In genomic region chr22:36415415-36416168, GRCh38 we compare ENCODE assay signal across 20 cellular contexts. TPM values are rescaled to one million over a fixed set of nuclear protein-coding genes. Genes with fewer than 3 reads are reported as not detected.
A peak's percentile ranks its signal among the peaks of the same experiment; 100 is the strongest.
DNase-seq lines count a peak whose midpoint lies in the region; ATAC-seq and TF ChIP-seq lines count a peak whose summit lies in the region.
"Had no signal": no experiment of that assay in that cellular context is flagged by ENCODE, and none has a peak within 500 bp of the region (broad histone marks: within the 10 kb centered on the region; RNA-seq: fewer than 3 reads in every experiment).

No MANE protein-coding gene starts in this region.

- POLR2A ChIA-PET in MCF 10A (lab: Yijun Ruan, JAX): interaction anchor here (0.9 to 2.1 kb wide), 4 partner anchors 10 to 66 kb away, joined by 3 to 11 read pairs (median 3); partner anchors contain the start of genes MYH9 and TXN2
- POLR2A ChIA-PET in CD8-positive, alpha-beta memory T cell (lab: Charles Lee): interaction anchor here (0.6 to 1.0 kb wide), 3 partner anchors 10 to 89 kb away, joined by 3 to 5 read pairs (median 4); no protein-coding TSS in a partner anchor

- DNase-seq in breast epithelium (ENCODE audit: low spot score in 2 of 2): no peak
- DNase-seq in MCF 10A (ENCODE audit: unreplicated experiment): no peak
- peak; percentile 16 for DNase-seq in fibroblast of mammary gland (ENCODE audit: low read depth)
- no peak for DNase-seq in activated T-helper 1 cell treated with anti-CD3 and anti-CD28 coated beads, Interleukin-12 subunit alpha, Interleukin-12 subunit beta, Interleukin-2, Interleukin-4 antibody, amounts not matched to agents 30 ng/mL and 10 ng/mL and 1 ng/mL, durations not matched to agents 14 hours and 24 hours and 36 hours (ENCODE audit: low spot score)
- DNase-seq in CD8-positive, alpha-beta memory T cell: no peak
- DNase-seq: activated CD4-positive, alpha-beta T cell treated with anti-CD3 and anti-CD28 coated beads for 36 hours; hippocampal formation; NCI-H1436 treated with DMSO at 0.1 percent for 48 hours; NCI-H774; PC-3; psoas muscle; stimulated activated CD4-positive, alpha-beta T cell treated with anti-CD3 and anti-CD28 coated beads, Interleukin-4, amount 100 ng/mL, for 24 hours had no signal

- H3K9me3 Mint-ChIP-seq in MCF 10A (ENCODE audit: unreplicated experiment): no peaks in the 10 kb centered on the region
- H3K9me3 Mint-ChIP-seq in stimulated activated memory B cell treated with anti-CD40 and anti-IgM and Interleukin-4, amounts not matched to agents 10 μg/mL and 1 μg/mL and 100 μg/mL, for 72 hours: no peaks in the 10 kb centered on the region
- H3K9me3 Mint-ChIP-seq in activated T-helper 1 cell treated with anti-CD3 and anti-CD28 coated beads, Interleukin-12 subunit alpha, Interleukin-12 subunit beta, Interleukin-2, Interleukin-4 antibody, amounts not matched to agents 30 ng/mL and 10 ng/mL and 1 ng/mL, durations not matched to agents 14 hours and 24 hours and 36 hours: no peaks in the 10 kb centered on the region
- H3K9me3 Mint-ChIP-seq in CD8-positive, alpha-beta memory T cell: no peaks in the 10 kb centered on the region
- H3K9me3 Mint-ChIP-seq: activated T-helper 2 cell treated with anti-CD3 and anti-CD28 coated beads, Interferon-gamma antibody, Interleukin-2, Interleukin-4, amounts not matched to agents 10 μg/mL and 5 μg/mL and 100 μg/mL, durations not matched to agents 14 hours and 24 hours and 36 hours; CD14-positive monocyte had no signal

- TF ChIP-seq CTCF in breast epithelium (IDR thresholded peaks at IDR 0.05) (no peak), MCF 10A (IDR thresholded peaks at IDR 0.05; ENCODE audit: unreplicated experiment) (no peak), OCI-LY1 (IDR thresholded peaks at IDR 0.05; ENCODE audit: low read length) (no peak), fibroblast of mammary gland (conservative IDR thresholded peaks at IDR 0.05; ENCODE audit: control insufficient read depth, insufficient read depth, low read depth, low read length) (no peak)

- no TSS peak for BruUV-seq in MCF 10A (replicated peaks; lab: Mats Ljungman, UMichigan)

- CTCF ChIA-PET in MCF 10A (lab: Yijun Ruan, JAX): interaction anchor here (0.6 to 0.7 kb wide), 2 partner anchors 14 to 43 kb away, joined by 4 read pairs; no protein-coding TSS in a partner anchor
- CTCF ChIA-PET in CD8-positive, alpha-beta memory T cell (lab: Charles Lee): interaction anchor here (0.8 to 1.6 kb wide), 5 partner anchors 18 to 81 kb away, joined by 3 to 4 read pairs (median 3); no protein-coding TSS in a partner anchor

- no peaks in the 10 kb centered on the region for H3K9me2 ChIP-seq in OCI-LY1 (ENCODE audit: low read depth, low read length)

- H3K9me3 ChIP-seq in breast epithelium (no peaks in the 10 kb centered on the region), OCI-LY1 (ENCODE audit: low read length) (no peaks in the 10 kb centered on the region)
- no peaks in the 10 kb centered on the region for H3K9me3 ChIP-seq in CD8-positive, alpha-beta memory T cell (ENCODE audit: low read length)
- H3K9me3 ChIP-seq: psoas muscle had no signal

- H3K36me3 Mint-ChIP-seq in MCF 10A (ENCODE audit: insufficient read depth, unreplicated experiment): no peaks in the 10 kb centered on the region
- no peaks in the 10 kb centered on the region for H3K36me3 Mint-ChIP-seq in stimulated activated memory B cell treated with anti-CD40 and anti-IgM and Interleukin-4, amounts not matched to agents 10 μg/mL and 1 μg/mL and 100 μg/mL, for 72 hours
- H3K36me3 Mint-ChIP-seq in activated T-helper 1 cell treated with anti-CD3 and anti-CD28 coated beads, Interleukin-12 subunit alpha, Interleukin-12 subunit beta, Interleukin-2, Interleukin-4 antibody, amounts not matched to agents 30 ng/mL and 10 ng/mL and 1 ng/mL, durations not matched to agents 14 hours and 24 hours and 36 hours (ENCODE audit: low read depth): no peaks in the 10 kb centered on the region
- no peaks in the 10 kb centered on the region for H3K36me3 Mint-ChIP-seq in CD8-positive, alpha-beta memory T cell
- H3K36me3 Mint-ChIP-seq: CD14-positive monocyte had no signal

- no peaks in the 10 kb centered on the region for H3K27me3 Mint-ChIP-seq in MCF 10A (ENCODE audit: insufficient read depth, unreplicated experiment)
- H3K27me3 Mint-ChIP-seq in stimulated activated memory B cell treated with anti-CD40 and anti-IgM and Interleukin-4, amounts not matched to agents 10 μg/mL and 1 μg/mL and 100 μg/mL, for 72 hours: no peaks in the 10 kb centered on the region
- H3K27me3 Mint-ChIP-seq in activated T-helper 1 cell treated with anti-CD3 and anti-CD28 coated beads, Interleukin-12 subunit alpha, Interleukin-12 subunit beta, Interleukin-2, Interleukin-4 antibody, amounts not matched to agents 30 ng/mL and 10 ng/mL and 1 ng/mL, durations not matched to agents 14 hours and 24 hours and 36 hours (ENCODE audit: insufficient read depth): no peaks in the 10 kb centered on the region
- H3K27me3 Mint-ChIP-seq in CD8-positive, alpha-beta memory T cell: no peaks in the 10 kb centered on the region
- H3K27me3 Mint-ChIP-seq: activated CD4-positive, alpha-beta T cell treated with anti-CD3 and anti-CD28 coated beads for 36 hours had no signal

- H3K27ac ChIP-seq in breast epithelium: peak overlapping the region; percentile 33 to 50
- H3K27ac ChIP-seq in OCI-LY1 (ENCODE audit: low read depth, low read length, poor library complexity, severe bottlenecking): peak overlapping the region; percentile 53
- no peak overlapping the region for H3K27ac ChIP-seq in CD8-positive, alpha-beta memory T cell (ENCODE audit: low read depth, low read length)
- H3K27ac ChIP-seq: coronary artery, psoas muscle, SK-N-MC had no signal

- H3K27ac Mint-ChIP-seq in MCF 10A (ENCODE audit: low read depth, unreplicated experiment): no peak overlapping the region
- peak overlapping the region; percentile 37 for H3K27ac Mint-ChIP-seq in stimulated activated memory B cell treated with anti-CD40 and anti-IgM and Interleukin-4, amounts not matched to agents 10 μg/mL and 1 μg/mL and 100 μg/mL, for 72 hours
- H3K27ac Mint-ChIP-seq in activated T-helper 1 cell treated with anti-CD3 and anti-CD28 coated beads, Interleukin-12 subunit alpha, Interleukin-12 subunit beta, Interleukin-2, Interleukin-4 antibody, amounts not matched to agents 30 ng/mL and 10 ng/mL and 1 ng/mL, durations not matched to agents 14 hours and 24 hours and 36 hours: no peak overlapping the region
- H3K27ac Mint-ChIP-seq in CD8-positive, alpha-beta memory T cell: peak overlapping the region in 4 of 8 donors; percentile 23 to 77 (median 47)
- H3K27ac Mint-ChIP-seq: activated CD4-positive, alpha-beta T cell treated with anti-CD3 and anti-CD28 coated beads for 36 hours; activated T-helper 2 cell treated with anti-CD3 and anti-CD28 coated beads, Interferon-gamma antibody, Interleukin-2, Interleukin-4, amounts not matched to agents 10 μg/mL and 5 μg/mL and 100 μg/mL, durations not matched to agents 14 hours and 24 hours and 36 hours had no signal

- no peak for TF ChIP-seq POLR2A in breast epithelium (IDR thresholded peaks at IDR 0.05)

- no peaks in the 10 kb centered on the region for H3K27me3 ChIP-seq in breast epithelium
- H3K27me3 ChIP-seq in OCI-LY1 (ENCODE audit: insufficient read depth, low read length): no peaks in the 10 kb centered on the region
- no peaks in the 10 kb centered on the region for H3K27me3 ChIP-seq in CD8-positive, alpha-beta memory T cell (ENCODE audit: insufficient read depth, low read length, poor library complexity, severe bottlenecking)

- no peak overlapping the region for H3K4me2 ChIP-seq in OCI-LY1 (ENCODE audit: low read length)
- H3K4me2 ChIP-seq: smooth muscle cell had no signal

- no peaks in the 10 kb centered on the region for H4K20me1 ChIP-seq in OCI-LY1 (ENCODE audit: insufficient read depth, low read length)

- H3K4me3 ChIP-seq in breast epithelium (no peak overlapping the region), OCI-LY1 (ENCODE audit: low read depth, low read length, poor library complexity, severe bottlenecking) (no peak overlapping the region), fibroblast of mammary gland (ENCODE audit: control insufficient read depth, low read depth, low read length) (no peak overlapping the region)
- no peak overlapping the region for H3K4me3 ChIP-seq in CD8-positive, alpha-beta memory T cell (ENCODE audit: low read length)
- H3K4me3 ChIP-seq: coronary artery, psoas muscle, SK-N-MC, smooth muscle cell had no signal

- intact Hi-C loops in breast epithelium (cut with DNase I; ENCODE audit: low total_unique reads) (no loop called here), MCF 10A (cut with micrococcal nuclease) (no loop called here)
- intact Hi-C loops in activated T-helper 1 cell treated with anti-CD3 and anti-CD28 coated beads, Interleukin-12 subunit alpha, Interleukin-12 subunit beta, Interleukin-2, Interleukin-4 antibody, amounts not matched to agents 30 ng/mL and 10 ng/mL and 1 ng/mL, durations not matched to agents 14 hours and 24 hours and 36 hours (cut with micrococcal nuclease): no loop called here

- H3K36me3 ChIP-seq in breast epithelium: no peaks in the 10 kb centered on the region
- no peaks in the 10 kb centered on the region for H3K36me3 ChIP-seq in OCI-LY1 (ENCODE audit: insufficient read depth, low read length)
- H3K36me3 ChIP-seq in CD8-positive, alpha-beta memory T cell (ENCODE audit: insufficient read depth, low read length): no peaks in the 10 kb centered on the region

- H3K4me1 Mint-ChIP-seq in MCF 10A (ENCODE audit: insufficient read depth, unreplicated experiment): peaks cover under 1% of the 10 kb centered on the region
- peaks cover 42% of the 10 kb centered on the region for H3K4me1 Mint-ChIP-seq in stimulated activated memory B cell treated with anti-CD40 and anti-IgM and Interleukin-4, amounts not matched to agents 10 μg/mL and 1 μg/mL and 100 μg/mL, for 72 hours
- peaks cover 13% of the 10 kb centered on the region for H3K4me1 Mint-ChIP-seq in activated T-helper 1 cell treated with anti-CD3 and anti-CD28 coated beads, Interleukin-12 subunit alpha, Interleukin-12 subunit beta, Interleukin-2, Interleukin-4 antibody, amounts not matched to agents 30 ng/mL and 10 ng/mL and 1 ng/mL, durations not matched to agents 14 hours and 24 hours and 36 hours (ENCODE audit: low read depth)
- H3K4me1 Mint-ChIP-seq in CD8-positive, alpha-beta memory T cell: peaks cover 22 to 43% (median 22%) of the 10 kb centered on the region in 3 donors

- no peak overlapping the region for H3K4me3 Mint-ChIP-seq in MCF 10A (ENCODE audit: unreplicated experiment)
- H3K4me3 Mint-ChIP-seq in stimulated activated memory B cell treated with anti-CD40 and anti-IgM and Interleukin-4, amounts not matched to agents 10 μg/mL and 1 μg/mL and 100 μg/mL, for 72 hours: no peak overlapping the region
- no peak overlapping the region for H3K4me3 Mint-ChIP-seq in activated T-helper 1 cell treated with anti-CD3 and anti-CD28 coated beads, Interleukin-12 subunit alpha, Interleukin-12 subunit beta, Interleukin-2, Interleukin-4 antibody, amounts not matched to agents 30 ng/mL and 10 ng/mL and 1 ng/mL, durations not matched to agents 14 hours and 24 hours and 36 hours
- H3K4me3 Mint-ChIP-seq in CD8-positive, alpha-beta memory T cell: peak overlapping the region in 1 of 7 donors; percentile 24
- H3K4me3 Mint-ChIP-seq: activated CD4-positive, alpha-beta T cell treated with anti-CD3 and anti-CD28 coated beads for 36 hours; CD14-positive monocyte had no signal

- 0 out of 2 replicates have a peak, but pooled peaks cover under 1% of the 10 kb centered on the region for H3F3A ChIP-seq in OCI-LY1 (ENCODE audit: insufficient read depth, low read length)

- no peak overlapping the region for H3K9ac ChIP-seq in OCI-LY1 (ENCODE audit: low read length)

- H3K79me2 ChIP-seq in OCI-LY1 (ENCODE audit: insufficient read depth, low read length): no peaks in the 10 kb centered on the region

- no peak for ATAC-seq in stimulated activated memory B cell treated with anti-CD40 and anti-IgM and Interleukin-4, amounts not matched to agents 10 μg/mL and 1 μg/mL and 100 μg/mL, for 72 hours
- ATAC-seq in GM18909 (IDR thresholded peaks at IDR 0.05; ENCODE audit: poor library complexity, unreplicated experiment): no peak
- ATAC-seq: activated CD4-positive, alpha-beta T cell treated with anti-CD3 and anti-CD28 coated beads for 36 hours; PC-3; psoas muscle had no signal

- peaks cover 4 to 7% of the 10 kb centered on the region in 2 donors for H3K4me1 ChIP-seq in breast epithelium
- H3K4me1 ChIP-seq in OCI-LY1 (ENCODE audit: insufficient read depth, low read length, severe bottlenecking): peaks cover 35% of the 10 kb centered on the region
- H3K4me1 ChIP-seq in CD8-positive, alpha-beta memory T cell (ENCODE audit: insufficient read depth, low read length): peaks cover 20% of the 10 kb centered on the region

- H2AFZ ChIP-seq in OCI-LY1 (ENCODE audit: low read length): no peak overlapping the region

RNA-seq across cellular contexts. Expression of gene MYH9, which starts 27.8 kb away (rescaled TPM):
- 100 to 1,000 TPM; 169 to 392 (median 268) TPM for total RNA-seq in breast epithelium
- 643 and 653 TPM in 2 replicates for total RNA-seq in MCF 10A (2022)
- 618 and 639 TPM in 2 replicates for total RNA-seq in activated T-helper 1 cell treated with anti-CD3 and anti-CD28 coated beads, Interleukin-12 subunit alpha, Interleukin-12 subunit beta, Interleukin-2, Interleukin-4 antibody, amounts not matched to agents 30 ng/mL and 10 ng/mL and 1 ng/mL, durations not matched to agents 14 hours and 24 hours and 36 hours
- total RNA-seq in CD8-positive, alpha-beta memory T cell: 100 to 1,000 TPM; 680 to 684 TPM
- polyA plus RNA-seq in CD8-positive, alpha-beta memory T cell: 425 TPM
